1 cellular context compared by ENCODE assay signal in the genomic region with DNA sequence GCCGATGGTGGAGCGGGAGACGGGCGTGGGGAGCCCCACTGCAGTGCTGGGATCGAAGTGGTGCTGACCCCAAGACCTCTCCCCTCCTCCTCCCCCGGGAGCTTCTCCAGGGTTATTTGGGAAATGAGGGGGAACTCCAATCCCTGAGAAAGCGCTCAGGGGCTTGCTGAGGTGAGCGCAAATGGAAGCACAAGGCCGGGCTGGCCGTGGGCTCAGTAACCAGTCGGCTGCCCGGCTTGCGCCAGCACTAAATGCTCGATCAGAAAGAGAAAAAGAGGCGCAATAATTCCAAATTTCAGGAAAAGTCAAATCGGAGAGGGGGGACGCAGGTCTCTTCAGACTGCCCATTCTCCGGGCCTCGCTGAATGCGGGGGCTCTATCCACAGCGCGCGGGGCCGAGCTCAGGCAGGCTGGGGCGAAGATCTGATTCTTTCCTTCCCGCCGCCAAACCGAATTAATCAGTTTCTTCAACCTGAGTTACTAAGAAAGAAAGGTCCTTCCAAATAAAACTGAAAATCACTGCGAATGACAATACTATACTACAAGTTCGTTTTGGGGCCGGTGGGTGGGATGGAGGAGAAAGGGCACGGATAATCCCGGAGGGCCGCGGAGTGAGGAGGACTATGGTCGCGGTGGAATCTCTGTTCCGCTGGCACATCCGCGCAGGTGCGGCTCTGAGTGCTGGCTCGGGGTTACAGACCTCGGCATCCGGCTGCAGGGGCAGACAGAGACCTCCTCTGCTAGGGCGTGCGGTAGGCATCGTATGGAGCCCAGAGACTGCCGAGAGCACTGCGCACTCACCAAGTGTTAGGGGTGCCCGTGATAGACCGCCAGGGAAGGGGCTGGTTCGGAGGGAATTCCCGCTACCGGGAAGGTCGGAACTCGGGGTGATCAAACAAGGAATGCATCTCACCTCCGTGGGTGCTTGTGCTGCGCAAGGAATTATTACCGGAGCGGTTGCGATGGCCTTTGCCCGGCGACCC.
TF ChIP-seq lines count a peak whose summit lies in the region.

No MANE protein-coding gene starts in this region.

TF ChIP-seq in WTC11, 78 proteins besides CTCF, POLR2A, EP300 and RAD21 (continued from another document):
- TF ChIP-seq, protein P1, sequence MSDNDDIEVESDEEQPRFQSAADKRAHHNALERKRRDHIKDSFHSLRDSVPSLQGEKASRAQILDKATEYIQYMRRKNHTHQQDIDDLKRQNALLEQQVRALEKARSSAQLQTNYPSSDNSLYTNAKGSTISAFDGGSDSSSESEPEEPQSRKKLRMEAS (CRISPR knock-in tag; IDR thresholded peaks at IDR 0.05) = no peak
- TF ChIP-seq, protein P2, sequence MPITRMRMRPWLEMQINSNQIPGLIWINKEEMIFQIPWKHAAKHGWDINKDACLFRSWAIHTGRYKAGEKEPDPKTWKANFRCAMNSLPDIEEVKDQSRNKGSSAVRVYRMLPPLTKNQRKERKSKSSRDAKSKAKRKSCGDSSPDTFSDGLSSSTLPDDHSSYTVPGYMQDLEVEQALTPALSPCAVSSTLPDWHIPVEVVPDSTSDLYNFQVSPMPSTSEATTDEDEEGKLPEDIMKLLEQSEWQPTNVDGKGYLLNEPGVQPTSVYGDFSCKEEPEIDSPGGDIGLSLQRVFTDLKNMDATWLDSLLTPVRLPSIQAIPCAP (CRISPR knock-in tag; IDR thresholded peaks at IDR 0.05) = no peak
- no peak for TF ChIP-seq FOXK1 (CRISPR knock-in tag; IDR thresholded peaks at IDR 0.05)
- TF ChIP-seq SMAD4 (CRISPR knock-in tag; IDR thresholded peaks at IDR 0.05) = no peak
- TF ChIP-seq OVOL2 (CRISPR knock-in tag; IDR thresholded peaks at IDR 0.05; ENCODE audit: borderline replicate concordance) = no peak
- TF ChIP-seq, protein P3, sequence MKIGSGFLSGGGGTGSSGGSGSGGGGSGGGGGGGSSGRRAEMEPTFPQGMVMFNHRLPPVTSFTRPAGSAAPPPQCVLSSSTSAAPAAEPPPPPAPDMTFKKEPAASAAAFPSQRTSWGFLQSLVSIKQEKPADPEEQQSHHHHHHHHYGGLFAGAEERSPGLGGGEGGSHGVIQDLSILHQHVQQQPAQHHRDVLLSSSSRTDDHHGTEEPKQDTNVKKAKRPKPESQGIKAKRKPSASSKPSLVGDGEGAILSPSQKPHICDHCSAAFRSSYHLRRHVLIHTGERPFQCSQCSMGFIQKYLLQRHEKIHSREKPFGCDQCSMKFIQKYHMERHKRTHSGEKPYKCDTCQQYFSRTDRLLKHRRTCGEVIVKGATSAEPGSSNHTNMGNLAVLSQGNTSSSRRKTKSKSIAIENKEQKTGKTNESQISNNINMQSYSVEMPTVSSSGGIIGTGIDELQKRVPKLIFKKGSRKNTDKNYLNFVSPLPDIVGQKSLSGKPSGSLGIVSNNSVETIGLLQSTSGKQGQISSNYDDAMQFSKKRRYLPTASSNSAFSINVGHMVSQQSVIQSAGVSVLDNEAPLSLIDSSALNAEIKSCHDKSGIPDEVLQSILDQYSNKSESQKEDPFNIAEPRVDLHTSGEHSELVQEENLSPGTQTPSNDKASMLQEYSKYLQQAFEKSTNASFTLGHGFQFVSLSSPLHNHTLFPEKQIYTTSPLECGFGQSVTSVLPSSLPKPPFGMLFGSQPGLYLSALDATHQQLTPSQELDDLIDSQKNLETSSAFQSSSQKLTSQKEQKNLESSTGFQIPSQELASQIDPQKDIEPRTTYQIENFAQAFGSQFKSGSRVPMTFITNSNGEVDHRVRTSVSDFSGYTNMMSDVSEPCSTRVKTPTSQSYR (CRISPR knock-in tag; IDR thresholded peaks at IDR 0.05) = no peak
- TF ChIP-seq, protein P4, sequence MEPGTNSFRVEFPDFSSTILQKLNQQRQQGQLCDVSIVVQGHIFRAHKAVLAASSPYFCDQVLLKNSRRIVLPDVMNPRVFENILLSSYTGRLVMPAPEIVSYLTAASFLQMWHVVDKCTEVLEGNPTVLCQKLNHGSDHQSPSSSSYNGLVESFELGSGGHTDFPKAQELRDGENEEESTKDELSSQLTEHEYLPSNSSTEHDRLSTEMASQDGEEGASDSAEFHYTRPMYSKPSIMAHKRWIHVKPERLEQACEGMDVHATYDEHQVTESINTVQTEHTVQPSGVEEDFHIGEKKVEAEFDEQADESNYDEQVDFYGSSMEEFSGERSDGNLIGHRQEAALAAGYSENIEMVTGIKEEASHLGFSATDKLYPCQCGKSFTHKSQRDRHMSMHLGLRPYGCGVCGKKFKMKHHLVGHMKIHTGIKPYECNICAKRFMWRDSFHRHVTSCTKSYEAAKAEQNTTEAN (CRISPR knock-in tag; IDR thresholded peaks at IDR 0.05) = no peak
- TF ChIP-seq SP1 (CRISPR knock-in tag; conservative IDR thresholded peaks at IDR 0.05) = 0 out of 2 replicates have a peak, but pooled peaks have one; percentile 16
- no peak for TF ChIP-seq TEAD4 (CRISPR knock-in tag; IDR thresholded peaks at IDR 0.05)
- TF ChIP-seq NFYB (CRISPR knock-in tag; conservative IDR thresholded peaks at IDR 0.05; ENCODE audit: low read depth) = no peak
